ENCODE assay signal across 18 cellular contexts in the genomic region with DNA sequence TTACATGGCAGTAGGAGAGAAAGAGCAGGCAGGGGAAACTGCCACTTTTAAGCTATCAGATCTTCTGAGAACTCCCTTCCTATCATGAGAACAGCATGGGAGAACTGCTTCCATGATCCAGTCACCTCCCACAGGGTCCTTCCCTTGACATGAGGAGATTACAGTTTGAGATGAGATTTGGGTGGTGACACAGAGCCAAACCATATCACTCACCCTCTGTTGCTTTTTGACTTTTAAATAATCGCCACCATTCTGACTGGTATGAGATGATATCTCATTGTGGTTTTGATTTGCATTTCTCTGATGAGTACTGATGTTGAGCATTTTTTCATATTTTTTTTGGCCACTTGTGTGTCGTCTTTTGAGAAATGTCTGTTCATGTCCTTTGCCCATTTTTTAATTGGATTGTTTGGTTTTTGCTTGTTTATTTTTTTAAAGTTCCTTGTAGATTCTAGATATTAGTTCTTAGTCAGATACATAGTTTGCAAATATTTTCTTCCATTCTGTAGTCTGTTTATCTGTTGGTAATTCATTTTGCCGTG. TPM values are rescaled to one million over a fixed set of nuclear protein-coding genes. Genes with fewer than 3 reads are reported as not detected.
DNase-seq lines count a peak whose midpoint lies in the region; ATAC-seq, FAIRE-seq and TF ChIP-seq lines count a peak whose summit lies in the region.
"Had no signal": no experiment of that assay in that cellular context is flagged by ENCODE, and none has a peak within 500 bp of the region (broad histone marks: within the 10 kb centered on the region; RNA-seq: fewer than 3 reads in every experiment).

No MANE protein-coding gene starts in this region.

- DNase-seq in activated CD4-positive, CD25-positive, alpha-beta regulatory T cell treated with anti-CD3 and anti-CD28 coated beads, Interleukin-2, amount 50 U/mL, for 72 hours, result no peak
- peak in 1 of 3 donors; percentile 24 for DNase-seq in CD4-positive, CD25-positive, alpha-beta regulatory T cell
- DNase-seq in M059J (ENCODE audit: low read depth) (peak; percentile 42), GM12878 (ENCODE audit: low read depth, low spot score) (no peak), colonic mucosa (no peak), heart left ventricle (no peak)
- DNase-seq: Kasumi-1, NCI-H1417, NCI-H2029, NCI-H2171 treated with DMSO at 0.1 percent for 48 hours, NCI-H510A treated with DMSO at 0.1 percent for 48 hours, Peyer's patch, SHP77 had no signal

- no peak for TF ChIP-seq POLR2A in GM12878 (IDR thresholded peaks at IDR 0.05; ENCODE audit: low read depth, low read length)
- TF ChIP-seq POLR2A in heart left ventricle (IDR thresholded peaks at IDR 0.05), result no peak

- H3K36me3 ChIP-seq in CD4-positive, CD25-positive, alpha-beta regulatory T cell (ENCODE audit: control insufficient read depth, insufficient read depth, low read length), result no peaks in the 10 kb centered on the region
- H3K36me3 ChIP-seq in GM12878 (ENCODE audit: control insufficient read depth in 2 of 2, insufficient read depth in 2 of 2, low read length in 1 of 2), result no peaks in the 10 kb centered on the region
- no peaks in the 10 kb centered on the region for H3K36me3 ChIP-seq in colonic mucosa
- no peaks in the 10 kb centered on the region for H3K36me3 ChIP-seq in heart left ventricle
- H3K36me3 ChIP-seq: Peyer's patch had no signal

- TF ChIP-seq RAD21 in GM12878 (IDR thresholded peaks at IDR 0.05; ENCODE audit: insufficient read depth, low read depth, low read length), result no peak

- H3K4me2 ChIP-seq in GM12878 (ENCODE audit: control insufficient read depth, insufficient read depth), result no peak overlapping the region

- H3K4me3 ChIP-seq in CD4-positive, CD25-positive, alpha-beta regulatory T cell (ENCODE audit: low read depth, low read length), result no peak overlapping the region
- H3K4me3 ChIP-seq in GM12878 (no peak overlapping the region), colonic mucosa (no peak overlapping the region), heart left ventricle (no peak overlapping the region)
- H3K4me3 ChIP-seq: Peyer's patch had no signal

- peaks cover 50% of the 10 kb centered on the region for H3K27me3 Mint-ChIP-seq in CD4-positive, CD25-positive, alpha-beta regulatory T cell

- peaks cover 3% of the 10 kb centered on the region for H3K36me3 Mint-ChIP-seq in CD4-positive, CD25-positive, alpha-beta regulatory T cell

- no peaks in the 10 kb centered on the region for H3K79me2 ChIP-seq in GM12878 (ENCODE audit: control insufficient read depth, insufficient read depth, low read length)

- TF ChIP-seq EP300 in GM12878 (IDR thresholded peaks at IDR 0.05; ENCODE audit: borderline replicate concordance in 1 of 2, control insufficient read depth in 1 of 2, low read depth in 2 of 2, low read length in 2 of 2), result no peak

- ATAC-seq in activated CD4-positive, CD25-positive, alpha-beta regulatory T cell treated with anti-CD3 and anti-CD28 coated beads, Interleukin-2, amount 50 U/mL, for 24 hours, result peak; percentile 80 to 85
- ATAC-seq in CD4-positive, CD25-positive, alpha-beta regulatory T cell (ENCODE audit: low read depth in 2 of 2), result peak; percentile 31 to 46
- ATAC-seq in GM12878 (peak; percentile 60), heart left ventricle (no peak), HG03469 (IDR thresholded peaks at IDR 0.05; ENCODE audit: unreplicated experiment) (no peak)

- H3K9ac ChIP-seq in GM12878 (ENCODE audit: control insufficient read depth, insufficient read depth, low read length), result no peak overlapping the region
- H3K9ac ChIP-seq in colonic mucosa (ENCODE audit: low read depth in 2 of 2, low read length in 2 of 2), result no peak overlapping the region

- BruUV-seq in GM12878 (replicated peaks; lab: Mats Ljungman, UMichigan), result no TSS peak

- peaks cover 29% of the 10 kb centered on the region for H3K27me3 ChIP-seq in CD4-positive, CD25-positive, alpha-beta regulatory T cell (ENCODE audit: control insufficient read depth, insufficient read depth, low read length)
- H3K27me3 ChIP-seq in GM12878 (replicated peaks in 1 of 2; ENCODE audit: control insufficient read depth in 2 of 2, insufficient read depth in 2 of 2, low read length in 1 of 2) (peaks cover 0 to 2% of the 10 kb centered on the region in 2 experiments; a peak in 1 of 4 replicates), colonic mucosa (no peaks in the 10 kb centered on the region), heart left ventricle (no peaks in the 10 kb centered on the region)
- H3K27me3 ChIP-seq: Peyer's patch had no signal

- RAD21 ChIA-PET in GM12878 (lab: Charles Lee; ENCODE audit: unreplicated experiment), result no interaction called here

- POLR2A ChIA-PET in GM12878 (lab: Charles Lee), result interaction anchor here (0.7 kb wide), 1 partner anchor 1493 kb away, joined by 3 read pairs; no protein-coding TSS in a partner anchor

- SMC1A ChIA-PET in GM12878 (lab: Charles Lee; ENCODE audit: uncharacterized antibody, unreplicated experiment), result no interaction called here

- H2AFZ ChIP-seq in GM12878 (ENCODE audit: control insufficient read depth, low read depth, low read length), result no peak overlapping the region

- no peaks in the 10 kb centered on the region for H3K4me1 ChIP-seq in CD4-positive, CD25-positive, alpha-beta regulatory T cell (ENCODE audit: control insufficient read depth, insufficient read depth, low read length, poor library complexity, severe bottlenecking)
- H3K4me1 ChIP-seq in GM12878 (ENCODE audit: control insufficient read depth, insufficient read depth, low read length) (no peaks in the 10 kb centered on the region), colonic mucosa (no peaks in the 10 kb centered on the region), heart left ventricle (no peaks in the 10 kb centered on the region)

- H3K4me3 Mint-ChIP-seq in CD4-positive, CD25-positive, alpha-beta regulatory T cell, result no peak overlapping the region

- in situ Hi-C loops in GM12878 (cut with MboI), result loop anchor here (10.0 kb wide), 1 partner anchor 1269 kb away; no protein-coding TSS in a partner anchor

- no peak for FAIRE-seq in GM12878 (lab: Jason Lieb, UNC)
- FAIRE-seq: GM19239, H1 had no signal

- no peaks in the 10 kb centered on the region for H4K20me1 ChIP-seq in GM12878 (ENCODE audit: control insufficient read depth, insufficient read depth)

- no peaks in the 10 kb centered on the region for H3K9me3 ChIP-seq in CD4-positive, CD25-positive, alpha-beta regulatory T cell (ENCODE audit: control insufficient read depth in 2 of 2, low read length in 2 of 2)
- H3K9me3 ChIP-seq in GM12878 (replicated peaks; ENCODE audit: control insufficient read depth, insufficient read depth, low read length) (no peaks in the 10 kb centered on the region), colonic mucosa (no peaks in the 10 kb centered on the region), heart left ventricle (peaks cover 0 to 4% (median 0%) of the 10 kb centered on the region in 12 donors)
- H3K9me3 ChIP-seq: Peyer's patch had no signal

- TF ChIP-seq CTCF in GM12878 (IDR thresholded peaks at IDR 0.05 in 2 of 3, conservative IDR thresholded peaks at IDR 0.05 in 1 of 3; ENCODE audit: control insufficient read depth in 2 of 3, extremely low read depth in 1 of 3, insufficient read depth in 1 of 3, low read depth in 3 of 3, low read length in 3 of 3) (no peak), colonic mucosa (IDR thresholded peaks at IDR 0.05) (no peak), heart left ventricle (IDR thresholded peaks at IDR 0.05) (no peak)

- CTCF ChIA-PET in GM12878 (lab: Yijun Ruan, JAX), result interaction anchor here (1.2 kb wide), 1 partner anchor 986 kb away, joined by 3 read pairs; no protein-coding TSS in a partner anchor

- no peaks in the 10 kb centered on the region for H3K9me3 Mint-ChIP-seq in CD4-positive, CD25-positive, alpha-beta regulatory T cell

- intact Hi-C loops in GM12878 (cut with micrococcal nuclease; ENCODE audit: unreplicated experiment), result no loop called here
- intact Hi-C loops in colonic mucosa (cut with DNase I), result no loop called here
- intact Hi-C loops in heart left ventricle (cut with DNase I), result loop anchor here in 2 of 10 donors (5.0 to 10.0 kb wide), 2 partner anchors 1257 to 1389 kb away; a partner anchor contains a TSS

- peaks cover 0 to 11% (median 4%) of the 10 kb centered on the region in 4 donors for H3K4me1 Mint-ChIP-seq in CD4-positive, CD25-positive, alpha-beta regulatory T cell

- no peak overlapping the region for H3K27ac ChIP-seq in CD4-positive, CD25-positive, alpha-beta regulatory T cell (ENCODE audit: insufficient read depth, low read length, poor library complexity, severe bottlenecking)
- no peak overlapping the region for H3K27ac ChIP-seq in GM12878 (ENCODE audit: control insufficient read depth, insufficient read depth)
- no peak overlapping the region for H3K27ac ChIP-seq in colonic mucosa
- no peak overlapping the region for H3K27ac ChIP-seq in heart left ventricle
- H3K27ac ChIP-seq: 22Rv1, Peyer's patch had no signal

- no peak overlapping the region for H3K27ac Mint-ChIP-seq in CD4-positive, CD25-positive, alpha-beta regulatory T cell

- WGBS in GM12878 (ENCODE audit: insufficient coverage, insufficient replicate concordance, low lambda C conversion rate, missing lambda C conversion rate), result 2% methylated on average over 3 of the region's 3 CpGs
- 94 to 95% (median 94%) methylated on average over 3 of the region's 3 CpGs for WGBS in heart left ventricle, 4 donors

TF ChIP-seq in GM12878, 131 proteins besides CTCF, POLR2A, EP300 and RAD21 (continues in another document):
- TF ChIP-seq CBX5 (IDR thresholded peaks at IDR 0.05; ENCODE audit: low read depth), result no peak

RNA-seq across cellular contexts. Expression of a gene that starts 6.5 kb away (rescaled TPM):
- total RNA-seq in CD4-positive, CD25-positive, alpha-beta regulatory T cell, result 23.5 TPM
- 10 to 100 TPM in 2 of 4 donors, 1 to 10 TPM in 2; 6.5 to 11.7 (median 9.9) TPM for polyA plus RNA-seq in CD4-positive, CD25-positive, alpha-beta regulatory T cell
- total RNA-seq in M059J (2014; rRNA removed; shearing (Covaris generic)), result 10.7 and 17.5 TPM in 2 replicates
- 31.5 and 33.5 TPM in 2 replicates for total RNA-seq in GM12878 (2013; cell fraction: nucleolus; rRNA removed)
- total RNA-seq in GM12878 (2014; rRNA removed) (7.2 and 9.0 TPM in 2 replicates), GM12878 (2014; rRNA removed; fragmentation: Illumina TruSeq; extraction: Trizol) (6.3 and 8.7 TPM in 2 replicates), GM12878 (2021) (8.3 and 8.5 TPM in 2 replicates), colonic mucosa (10 to 100 TPM; 13.1 to 16.4 TPM), heart left ventricle (10 to 100 TPM in 2 of 9 donors, 1 to 10 TPM in 7; 6.7 to 14.1 (median 9.0) TPM)
- polyA plus RNA-seq in GM12878 (2011; ENCODE audit: low read depth), result 1.4 TPM
- polyA plus RNA-seq in GM12878 (2011; rRNA removed) (25.4 and 30.0 TPM in 2 replicates), GM12878 (2014; fragmentation: Illumina TruSeq; extraction: Trizol) (7.0 and 10.9 TPM in 2 replicates), GM12878 (2014; fragmentation: Nextera tagmentation; extraction: Ambion mirVana) (1 to 10 TPM; 2.2 to 3.0 TPM), GM12878 (2014; rRNA removed) (4.8 and 7.1 TPM in 2 replicates), GM12878 (2016; fragmentation: Nextera tagmentation; extraction: Ambion mirVana) (1 to 10 TPM; 7.6 to 8.1 TPM), heart left ventricle (1 to 10 TPM; 1.9 to 7.7 TPM)
- 8.6 and 9.1 TPM in 2 replicates for polyA plus RNA-seq in GM12878 (2011; cell fraction: cytosol; rRNA removed)
- polyA plus RNA-seq in GM12878 (2011; cell fraction: nucleus; rRNA removed), result 31.3 and 33.5 TPM in 2 replicates
- 3.0 and 4.4 TPM in 2 replicates for polyA plus RNA-seq in GM12878 (2012)
- polyA minus RNA-seq in GM12878 (2011; rRNA and poly(A)+ RNA removed), result 18.5 and 30.7 TPM in 2 replicates
- 6.5 and 7.6 TPM in 2 replicates for polyA minus RNA-seq in GM12878 (2011; cell fraction: cytosol; rRNA and poly(A)+ RNA removed)
- 16.8 and 32.1 TPM in 2 replicates for polyA minus RNA-seq in GM12878 (2011; cell fraction: nucleus; rRNA and poly(A)+ RNA removed)

Comparison
In these comparisons a context has a peak if more than half of its experiments do, and no peak if none do; other contexts are left out.
1. ATAC-seq: peak in activated CD4-positive, CD25-positive, alpha-beta regulatory T cell treated with anti-CD3 and anti-CD28 coated beads, Interleukin-2, amount 50 U/mL, for 24 hours (2 of 2), CD4-positive, CD25-positive, alpha-beta regulatory T cell (2 of 2) and GM12878 (single experiment); none in heart left ventricle (0 of 4) and HG03469 (single experiment).